10 cellular contexts compared by ENCODE assay signal in genomic region chr18:34595673-34596072, GRCh38.
DNase-seq lines count a peak whose midpoint lies in the region; ATAC-seq and TF ChIP-seq lines count a peak whose summit lies in the region.
"Had no signal": no experiment of that assay in that cellular context is flagged by ENCODE, and none has a peak within 500 bp of the region (broad histone marks: within the 10 kb centered on the region; RNA-seq: fewer than 3 reads in every experiment).

No MANE protein-coding gene starts in this region.

- ATAC-seq in Right ventricle myocardium superior (ENCODE audit: poor library complexity) (peak; percentile 28), left cardiac atrium (no peak), left ventricle myocardium superior (peak; percentile 8), GM18867 (IDR thresholded peaks at IDR 0.05; ENCODE audit: unreplicated experiment) (no peak)
- ATAC-seq in CD4-positive, alpha-beta T cell (ENCODE audit: poor library complexity), result no peak
- ATAC-seq: stimulated activated naive CD8-positive, alpha-beta T cell treated with anti-CD3 and anti-CD28 coated beads, Interleukin-15, amount 100 ng/mL, for 72 hours had no signal

- WGBS in transverse colon (ENCODE audit: low coverage in 1 of 2), 2 donors, result 27 to 43% methylated on average over 2 of the region's 2 CpGs

- peak in 3 of 5 experiments; percentile 23 to 36 (median 31) for TF ChIP-seq CTCF in transverse colon (IDR thresholded peaks at IDR 0.05)
- no peak for TF ChIP-seq CTCF in CD4-positive, alpha-beta T cell (IDR thresholded peaks at IDR 0.05)

- no peak overlapping the region for H3K4me3 ChIP-seq in transverse colon

- H3K27me3 ChIP-seq in transverse colon, result no peaks in the 10 kb centered on the region
- no peaks in the 10 kb centered on the region for H3K27me3 ChIP-seq in CD4-positive, alpha-beta T cell (ENCODE audit: control insufficient read depth, insufficient read depth, low read length)

- no peaks in the 10 kb centered on the region for H3K36me3 ChIP-seq in transverse colon

- H3K4me1 Mint-ChIP-seq in CD4-positive, alpha-beta T cell (ENCODE audit: low read depth), result no peaks in the 10 kb centered on the region
- H3K4me1 Mint-ChIP-seq: naive B cell; stimulated activated naive CD8-positive, alpha-beta T cell treated with anti-CD3 and anti-CD28 coated beads, Interleukin-15, amount 100 ng/mL, for 72 hours had no signal

- no peaks in the 10 kb centered on the region for H3K36me3 Mint-ChIP-seq in CD4-positive, alpha-beta T cell (ENCODE audit: low read depth)
- H3K36me3 Mint-ChIP-seq: naive B cell had no signal

- H3K9me3 ChIP-seq in transverse colon, result no peaks in the 10 kb centered on the region
- H3K9me3 ChIP-seq in CD4-positive, alpha-beta T cell (ENCODE audit: control insufficient read depth, low read length), result no peaks in the 10 kb centered on the region

- in situ Hi-C loops in transverse colon (cut with MboI; ENCODE audit: low pct_ligation_motif_present in 1 of 4, low pct_unique_long_range_greater_than_20kb in 1 of 4, low sequenced_read_pairs in 3 of 4), result no loop called here

- intact Hi-C loops in Right ventricle myocardium superior (cut with DNase I), result no loop called here
- intact Hi-C loops in left cardiac atrium (cut with DNase I), result loop anchor here in 1 of 2 donors (5.0 kb wide), 1 partner anchor 192 kb away; no protein-coding TSS in a partner anchor
- intact Hi-C loops in left ventricle myocardium superior (cut with micrococcal nuclease), result no loop called here
- intact Hi-C loops in transverse colon (cut with DNase I; ENCODE audit: low total_unique reads), result loop anchor here (10.0 kb wide), 2 partner anchors 101 to 189 kb away; no protein-coding TSS in a partner anchor
- intact Hi-C loops in CD4-positive, alpha-beta T cell (cut with DNase I, micrococcal nuclease), result no loop called here

- POLR2A ChIA-PET in CD4-positive, alpha-beta T cell (lab: Charles Lee), result no interaction called here

- peak overlapping the region; percentile 11 to 80 (median 72) for H3K27ac ChIP-seq in transverse colon
- no peak overlapping the region for H3K27ac ChIP-seq in CD4-positive, alpha-beta T cell (ENCODE audit: low read depth, low read length)

- no peaks in the 10 kb centered on the region for H3K9me3 Mint-ChIP-seq in CD4-positive, alpha-beta T cell
- H3K9me3 Mint-ChIP-seq: stimulated activated naive CD8-positive, alpha-beta T cell treated with anti-CD3 and anti-CD28 coated beads, Interleukin-15, amount 100 ng/mL, for 72 hours had no signal

- peaks cover 0 to 10% (median 0%) of the 10 kb centered on the region in 4 donors for H3K4me1 ChIP-seq in transverse colon

- CTCF ChIA-PET in CD4-positive, alpha-beta T cell (lab: Charles Lee), result no interaction called here

- H3K4me3 Mint-ChIP-seq in CD4-positive, alpha-beta T cell, result no peak overlapping the region
- H3K4me3 Mint-ChIP-seq: naive B cell; stimulated activated naive CD8-positive, alpha-beta T cell treated with anti-CD3 and anti-CD28 coated beads, Interleukin-15, amount 100 ng/mL, for 72 hours had no signal

- no peak overlapping the region for H3K27ac Mint-ChIP-seq in CD4-positive, alpha-beta T cell
- H3K27ac Mint-ChIP-seq: naive B cell; stimulated activated naive CD8-positive, alpha-beta T cell treated with anti-CD3 and anti-CD28 coated beads, Interleukin-15, amount 100 ng/mL, for 72 hours had no signal

- peaks cover 4% of the 10 kb centered on the region for H3K27me3 Mint-ChIP-seq in CD4-positive, alpha-beta T cell
- H3K27me3 Mint-ChIP-seq: naive B cell; stimulated activated naive CD8-positive, alpha-beta T cell treated with anti-CD3 and anti-CD28 coated beads, Interleukin-15, amount 100 ng/mL, for 72 hours had no signal

- no peak for TF ChIP-seq EP300 in transverse colon (IDR thresholded peaks at IDR 0.05; ENCODE audit: low read depth)

- TF ChIP-seq POLR2A in transverse colon (IDR thresholded peaks at IDR 0.05), result no peak

- DNase-seq in Right ventricle myocardium superior (no peak), left cardiac atrium (no peak), SHP77 (lab: John Stamatoyannopoulos, UW) (peak; percentile 13), left ventricle myocardium superior (no peak), transverse colon (no peak), SKM-1 (lab: John Stamatoyannopoulos, UW; ENCODE audit: unreplicated experiment) (no peak)
- DNase-seq in CD4-positive, alpha-beta T cell, result no peak
- DNase-seq: naive B cell; stimulated activated naive CD8-positive, alpha-beta T cell treated with anti-CD3 and anti-CD28 coated beads, Interleukin-15, amount 100 ng/mL, for 72 hours had no signal

Comparison
In these comparisons a context has a peak if more than half of its experiments do, and no peak if none do; other contexts are left out.
1. ATAC-seq: peak in Right ventricle myocardium superior (single experiment) and left ventricle myocardium superior (single experiment); none in left cardiac atrium (0 of 2), GM18867 (single experiment) and CD4-positive, alpha-beta T cell (single experiment).
2. DNase-seq: peak in SHP77 (2 of 2); none in Right ventricle myocardium superior (single experiment), left cardiac atrium (single experiment), left ventricle myocardium superior (single experiment), transverse colon (single experiment), CD4-positive, alpha-beta T cell (0 of 10) and SKM-1 (single experiment).